1 cellular context compared by ENCODE assay signal in genomic region chr15:45200001-45200798, GRCh38.
A peak's percentile ranks its signal among the peaks of the same experiment; 100 is the strongest.
TF ChIP-seq lines count a peak whose summit lies in the region.

No MANE protein-coding gene starts in this region.

TF ChIP-seq in HepG2, 621 proteins besides CTCF, POLR2A, EP300 and RAD21 (continued from another document and continues in another):
- no peak for TF ChIP-seq DZIP1 (CRISPR knock-in tag; IDR thresholded peaks at IDR 0.05)
- TF ChIP-seq FOXK2 (IDR thresholded peaks at IDR 0.05), result no peak
- TF ChIP-seq ZNF3 (CRISPR knock-in tag; IDR thresholded peaks at IDR 0.05), result no peak
- TF ChIP-seq TERF1 (CRISPR knock-in tag; IDR thresholded peaks at IDR 0.05), result no peak
- no peak for TF ChIP-seq MZF1 (CRISPR knock-in tag; IDR thresholded peaks at IDR 0.05; ENCODE audit: borderline replicate concordance)
- no peak for TF ChIP-seq ZNF878 (CRISPR knock-in tag; IDR thresholded peaks at IDR 0.05)
- no peak for TF ChIP-seq CREBL2 (CRISPR knock-in tag; IDR thresholded peaks at IDR 0.05; ENCODE audit: borderline replicate concordance)
- TF ChIP-seq MAF1 (CRISPR knock-in tag; IDR thresholded peaks at IDR 0.05; ENCODE audit: borderline replicate concordance), result peak; percentile 99
- no peak for TF ChIP-seq ZBTB3 (CRISPR knock-in tag; IDR thresholded peaks at IDR 0.05; ENCODE audit: borderline replicate concordance, low read depth)
- no peak for TF ChIP-seq ZNF329 (CRISPR knock-in tag; IDR thresholded peaks at IDR 0.05; ENCODE audit: low read depth)
- peak; percentile 78; the same call in 1 of the 2 replicates for TF ChIP-seq TBP (CRISPR knock-in tag; IDR thresholded peaks at IDR 0.05)
- TF ChIP-seq KLF15 (CRISPR knock-in tag; IDR thresholded peaks at IDR 0.05; ENCODE audit: borderline replicate concordance), result no peak
- TF ChIP-seq RARA (CRISPR knock-in tag; IDR thresholded peaks at IDR 0.05), result peak; percentile 39; the same call in 1 of the 2 replicates
- TF ChIP-seq ETV5 (CRISPR knock-in tag; IDR thresholded peaks at IDR 0.05; ENCODE audit: borderline replicate concordance), result no peak
- no peak for TF ChIP-seq SP1 (IDR thresholded peaks at IDR 0.05)
- TF ChIP-seq SP1 (CRISPR knock-in tag; IDR thresholded peaks at IDR 0.05), result peak; percentile 89
- TF ChIP-seq CEBPB (IDR thresholded peaks at IDR 0.05; ENCODE audit: borderline replicate concordance, low read depth, low read length), result peak; percentile 4; the same call in 1 of the 2 replicates
- no peak for TF ChIP-seq NCOA1 (CRISPR knock-in tag; IDR thresholded peaks at IDR 0.05)
- no peak for TF ChIP-seq MIER2 (CRISPR knock-in tag; IDR thresholded peaks at IDR 0.05)
- TF ChIP-seq ZFYVE20 (CRISPR knock-in tag; IDR thresholded peaks at IDR 0.05; ENCODE audit: borderline replicate concordance, low read depth), result no peak
- no peak for TF ChIP-seq ZNF550 (CRISPR knock-in tag; IDR thresholded peaks at IDR 0.05; ENCODE audit: borderline replicate concordance)
- TF ChIP-seq ZNF138 (CRISPR knock-in tag; IDR thresholded peaks at IDR 0.05; ENCODE audit: low read depth), result no peak
- TF ChIP-seq ZNF574 (CRISPR knock-in tag; IDR thresholded peaks at IDR 0.05), result peak; percentile 77
- peak; percentile 86; the same call in 1 of the 2 replicates for TF ChIP-seq POLR2AphosphoS2 (IDR thresholded peaks at IDR 0.05; ENCODE audit: low read depth, low read length)
- TF ChIP-seq ZNF737 (CRISPR knock-in tag; IDR thresholded peaks at IDR 0.05; ENCODE audit: borderline replicate concordance), result no peak; the same call in 1 of the 2 replicates
- 0 out of 2 replicates have a peak, but pooled peaks have one; percentile 15 for TF ChIP-seq ZNF784 (CRISPR knock-in tag; IDR thresholded peaks at IDR 0.05; ENCODE audit: borderline replicate concordance)
- peak; percentile 42; the same call in 1 of the 2 replicates for TF ChIP-seq EHMT2 (IDR thresholded peaks at IDR 0.05; ENCODE audit: borderline replicate concordance, low read depth, low read length)
- TF ChIP-seq FOXC1 (CRISPR knock-in tag; IDR thresholded peaks at IDR 0.05; ENCODE audit: borderline replicate concordance), result 0 out of 2 replicates have a peak, but pooled peaks have one; percentile 19
- TF ChIP-seq ZNF572 (CRISPR knock-in tag; IDR thresholded peaks at IDR 0.05), result no peak
- TF ChIP-seq ZNF460 (CRISPR knock-in tag; IDR thresholded peaks at IDR 0.05; ENCODE audit: borderline replicate concordance), result no peak
- TF ChIP-seq KLF16 (CRISPR knock-in tag; IDR thresholded peaks at IDR 0.05), result peak in 1 of 2 experiments; percentile 83; a peak in 2 of 4 replicates
- peak; percentile 86 for TF ChIP-seq MTA1 (CRISPR knock-in tag; IDR thresholded peaks at IDR 0.05; ENCODE audit: borderline replicate concordance)
- TF ChIP-seq ARHGAP35 (CRISPR knock-in tag; IDR thresholded peaks at IDR 0.05; ENCODE audit: borderline replicate concordance), result no peak
- TF ChIP-seq MED8 (CRISPR knock-in tag; IDR thresholded peaks at IDR 0.05; ENCODE audit: insufficient replicate concordance), result no peak
- TF ChIP-seq MXI1 (IDR thresholded peaks at IDR 0.05; ENCODE audit: borderline replicate concordance, low read depth, low read length), result peak; percentile 56; the same call in 2 of the 3 replicates
- TF ChIP-seq U2AF2 (IDR thresholded peaks at IDR 0.05; ENCODE audit: low read depth, low read length), result no peak
- TF ChIP-seq NFE2L1 (CRISPR knock-in tag; IDR thresholded peaks at IDR 0.05; ENCODE audit: borderline replicate concordance), result no peak
- TF ChIP-seq DPF2 (CRISPR knock-in tag; IDR thresholded peaks at IDR 0.05; ENCODE audit: borderline replicate concordance, low read depth), result 0 out of 2 replicates have a peak, but pooled peaks have one; percentile 31
- TF ChIP-seq ZMYM4 (CRISPR knock-in tag; IDR thresholded peaks at IDR 0.05), result peak; percentile 85
- TF ChIP-seq NONO (IDR thresholded peaks at IDR 0.05), result no peak
- peak; percentile 93 for TF ChIP-seq NONO (CRISPR knock-in tag; conservative IDR thresholded peaks at IDR 0.05)
- peak; percentile 62; the same call in 1 of the 2 replicates for TF ChIP-seq ZFY (CRISPR knock-in tag; IDR thresholded peaks at IDR 0.05)
- no peak for TF ChIP-seq STAG1 (CRISPR knock-in tag; IDR thresholded peaks at IDR 0.05)
- TF ChIP-seq SALL1 (CRISPR knock-in tag; IDR thresholded peaks at IDR 0.05), result peak; percentile 92
- no peak for TF ChIP-seq ZNF34 (CRISPR knock-in tag; IDR thresholded peaks at IDR 0.05; ENCODE audit: borderline replicate concordance)
- TF ChIP-seq MYPOP (CRISPR knock-in tag; IDR thresholded peaks at IDR 0.05), result no peak; the same call in 1 of the 2 replicates
- TF ChIP-seq YEATS2 (CRISPR knock-in tag; IDR thresholded peaks at IDR 0.05; ENCODE audit: borderline replicate concordance), result 0 out of 2 replicates have a peak, but pooled peaks have one; percentile 41
- peak; percentile 32; the same call in 1 of the 2 replicates for TF ChIP-seq FOSL1 (CRISPR knock-in tag; IDR thresholded peaks at IDR 0.05; ENCODE audit: borderline replicate concordance)
- TF ChIP-seq ATF7-NPFF (CRISPR knock-in tag; IDR thresholded peaks at IDR 0.05; ENCODE audit: low read depth), result no peak; the same call in none of the 2 replicates
- no peak for TF ChIP-seq XBP1 (CRISPR knock-in tag; IDR thresholded peaks at IDR 0.05)
- peak; percentile 43; the same call in 1 of the 2 replicates for TF ChIP-seq ZNF513 (CRISPR knock-in tag; conservative IDR thresholded peaks at IDR 0.05)
- no peak for TF ChIP-seq TIGD3 (CRISPR knock-in tag; IDR thresholded peaks at IDR 0.05; ENCODE audit: borderline replicate concordance)
- TF ChIP-seq GMEB1 (CRISPR knock-in tag; IDR thresholded peaks at IDR 0.05; ENCODE audit: borderline replicate concordance), result peak; percentile 57; the same call in 1 of the 2 replicates
- no peak for TF ChIP-seq HMG20A (CRISPR knock-in tag; IDR thresholded peaks at IDR 0.05; ENCODE audit: borderline replicate concordance)
